In the genomic region with DNA sequence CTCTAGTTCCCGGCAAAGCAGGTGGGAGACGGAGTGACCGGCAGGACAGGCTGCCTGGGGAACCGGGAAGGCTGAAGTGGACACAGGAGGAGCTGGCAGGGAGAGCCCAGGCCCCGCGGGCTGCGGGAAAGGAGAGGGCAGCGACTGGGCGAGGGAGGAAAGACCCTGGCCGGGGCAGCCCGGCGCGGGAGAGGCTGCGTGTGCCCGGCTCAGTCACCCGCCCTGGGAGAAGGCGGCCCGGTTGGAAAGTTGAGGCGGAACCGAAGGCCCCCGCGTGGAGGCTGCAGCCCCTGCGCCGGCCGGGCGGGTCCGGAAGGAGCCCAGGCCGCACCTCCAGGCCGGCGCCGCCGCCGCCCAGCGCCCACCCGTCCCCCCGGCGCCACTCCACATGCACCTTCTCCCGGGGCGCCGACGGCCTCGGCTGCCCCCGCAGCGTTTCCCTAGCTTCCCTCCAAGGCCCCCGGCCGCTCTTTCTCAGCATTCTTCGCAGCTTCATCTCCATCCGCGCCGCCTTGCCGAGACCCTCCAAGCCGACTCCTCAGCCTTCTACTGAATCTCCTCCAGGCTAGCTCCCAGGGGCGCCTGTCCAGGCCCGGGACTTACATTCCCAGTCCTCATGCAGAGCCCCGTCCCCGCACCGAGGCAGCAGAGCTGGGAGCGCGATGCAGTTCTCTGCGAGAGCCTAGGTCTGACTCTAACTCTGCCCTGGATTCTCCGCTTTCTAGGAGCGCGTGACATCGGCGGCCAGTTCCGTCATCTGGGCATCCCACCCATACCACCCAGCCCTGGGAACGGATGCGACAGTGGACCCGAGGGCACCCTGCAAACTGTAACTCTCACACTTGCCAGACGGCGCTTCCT, we compare ENCODE assay signal across 8 cellular contexts.
DNase-seq lines count a peak whose midpoint lies in the region; ATAC-seq and TF ChIP-seq lines count a peak whose summit lies in the region.

No MANE protein-coding gene starts in this region.

- CTCF ChIA-PET in naive thymus-derived CD4-positive, alpha-beta T cell (lab: Charles Lee): no interaction called here

- DNase-seq in activated T-cell treated with anti-CD3 and anti-CD28 coated beads, Interleukin-2, amount 50 U/mL, for 1 hour: peak; percentile 33
- DNase-seq in activated T-cell treated with anti-CD3 and anti-CD28 coated beads for 4 hours (no peak), epithelial cell of proximal tubule (ENCODE audit: low read depth) (no peak), type B pancreatic cell (ENCODE audit: extremely low spot score, unreplicated experiment) (no peak), uterus (no peak), NCI-H510A (lab: John Stamatoyannopoulos, UW) (no peak)
- DNase-seq in naive thymus-derived CD4-positive, alpha-beta T cell: no peak

- TF ChIP-seq POLR2A in uterus (IDR thresholded peaks at IDR 0.05): no peak

- H3K27me3 Mint-ChIP-seq in naive thymus-derived CD4-positive, alpha-beta T cell: peaks cover 8 to 54% (median 19%) of the 10 kb centered on the region in 5 donors
- peaks cover 59% of the 10 kb centered on the region for H3K27me3 Mint-ChIP-seq in type B pancreatic cell

- TF ChIP-seq CTCF in epithelial cell of proximal tubule (conservative IDR thresholded peaks at IDR 0.05; ENCODE audit: low read depth, low read length) (no peak), type B pancreatic cell (conservative IDR thresholded peaks at IDR 0.05) (no peak), uterus (IDR thresholded peaks at IDR 0.05) (no peak)

- H3K27me3 ChIP-seq in naive thymus-derived CD4-positive, alpha-beta T cell (ENCODE audit: control insufficient read depth in 2 of 2, insufficient read depth in 2 of 2, low read length in 2 of 2): peaks cover 0 to 4% of the 10 kb centered on the region in 2 donors
- H3K27me3 ChIP-seq in uterus: no peaks in the 10 kb centered on the region

- POLR2A ChIA-PET in naive thymus-derived CD4-positive, alpha-beta T cell (lab: Charles Lee): no interaction called here

- H3K4me3 Mint-ChIP-seq in naive thymus-derived CD4-positive, alpha-beta T cell: peak overlapping the region; percentile 42 to 86 (median 74)
- peak overlapping the region; percentile 78 for H3K4me3 Mint-ChIP-seq in type B pancreatic cell

- peaks cover 29 to 43% (median 34%) of the 10 kb centered on the region in 7 donors for H3K4me1 Mint-ChIP-seq in naive thymus-derived CD4-positive, alpha-beta T cell
- peaks cover 25% of the 10 kb centered on the region for H3K4me1 Mint-ChIP-seq in type B pancreatic cell (ENCODE audit: unreplicated experiment)

- H3K4me1 ChIP-seq in naive thymus-derived CD4-positive, alpha-beta T cell (ENCODE audit: control insufficient read depth in 2 of 2, insufficient read depth in 2 of 2, low read length in 2 of 2): peaks cover 4 to 12% of the 10 kb centered on the region in 2 donors
- peaks cover 0 to 13% of the 10 kb centered on the region in 2 donors for H3K4me1 ChIP-seq in uterus

- H3K4me3 ChIP-seq in epithelial cell of proximal tubule (ENCODE audit: low read depth, low read length) (peak overlapping the region; percentile 23), uterus (peak overlapping the region in 1 of 2 donors; percentile 17)
- H3K4me3 ChIP-seq in naive thymus-derived CD4-positive, alpha-beta T cell (ENCODE audit: low read length): peak overlapping the region; percentile 27

- H3K27ac Mint-ChIP-seq in naive thymus-derived CD4-positive, alpha-beta T cell: peak overlapping the region in 2 of 9 donors; percentile 74 to 83
- no peak overlapping the region for H3K27ac Mint-ChIP-seq in type B pancreatic cell

- peaks cover 0 to 4% (median 0%) of the 10 kb centered on the region in 11 donors for H3K9me3 Mint-ChIP-seq in naive thymus-derived CD4-positive, alpha-beta T cell
- peaks cover 10% of the 10 kb centered on the region for H3K9me3 Mint-ChIP-seq in type B pancreatic cell

- H3K27ac ChIP-seq in naive thymus-derived CD4-positive, alpha-beta T cell (ENCODE audit: low read depth, low read length): no peak overlapping the region
- H3K27ac ChIP-seq in uterus: no peak overlapping the region

- H3K9me3 ChIP-seq in naive thymus-derived CD4-positive, alpha-beta T cell (ENCODE audit: control insufficient read depth in 2 of 3, low read length in 3 of 3): no peaks in the 10 kb centered on the region
- H3K9me3 ChIP-seq in uterus: no peaks in the 10 kb centered on the region

- H3K36me3 Mint-ChIP-seq in naive thymus-derived CD4-positive, alpha-beta T cell: peaks cover 0 to 20% (median 5%) of the 10 kb centered on the region in 5 donors
- no peaks in the 10 kb centered on the region for H3K36me3 Mint-ChIP-seq in type B pancreatic cell

- peak; percentile 19 for ATAC-seq in naive thymus-derived CD4-positive, alpha-beta T cell
- no peak for ATAC-seq in GM21723 (IDR thresholded peaks at IDR 0.05; ENCODE audit: unreplicated experiment)

- no peaks in the 10 kb centered on the region for H3K36me3 ChIP-seq in naive thymus-derived CD4-positive, alpha-beta T cell (ENCODE audit: control insufficient read depth in 2 of 3, insufficient read depth in 3 of 3, low read length in 3 of 3)
- no peaks in the 10 kb centered on the region for H3K36me3 ChIP-seq in uterus

- intact Hi-C loops in naive thymus-derived CD4-positive, alpha-beta T cell (cut with micrococcal nuclease): no loop called here
- intact Hi-C loops in uterus (cut with DNase I; ENCODE audit: low total_unique reads): no loop called here
